Comparison of ENCODE assay signal across 2 cellular contexts in genomic region chr14:69097974-69098373, GRCh38.
TF ChIP-seq lines count a peak whose summit lies in the region.

No MANE protein-coding gene starts in this region.

TF ChIP-seq in WTC11, 78 proteins besides CTCF, POLR2A, EP300 and RAD21:
- TF ChIP-seq, protein P1, sequence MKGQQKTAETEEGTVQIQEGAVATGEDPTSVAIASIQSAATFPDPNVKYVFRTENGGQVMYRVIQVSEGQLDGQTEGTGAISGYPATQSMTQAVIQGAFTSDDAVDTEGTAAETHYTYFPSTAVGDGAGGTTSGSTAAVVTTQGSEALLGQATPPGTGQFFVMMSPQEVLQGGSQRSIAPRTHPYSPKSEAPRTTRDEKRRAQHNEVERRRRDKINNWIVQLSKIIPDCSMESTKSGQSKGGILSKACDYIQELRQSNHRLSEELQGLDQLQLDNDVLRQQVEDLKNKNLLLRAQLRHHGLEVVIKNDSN (CRISPR knock-in tag; IDR thresholded peaks at IDR 0.05): no peak
- TF ChIP-seq ETV6 (CRISPR knock-in tag; IDR thresholded peaks at IDR 0.05): no peak
- no peak for TF ChIP-seq TCF7 (CRISPR knock-in tag; IDR thresholded peaks at IDR 0.05; ENCODE audit: low read depth)
- TF ChIP-seq, protein P2, sequence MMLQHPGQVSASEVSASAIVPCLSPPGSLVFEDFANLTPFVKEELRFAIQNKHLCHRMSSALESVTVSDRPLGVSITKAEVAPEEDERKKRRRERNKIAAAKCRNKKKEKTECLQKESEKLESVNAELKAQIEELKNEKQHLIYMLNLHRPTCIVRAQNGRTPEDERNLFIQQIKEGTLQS (CRISPR knock-in tag; conservative IDR thresholded peaks at IDR 0.05): no peak
- no peak for TF ChIP-seq AR (CRISPR knock-in tag; IDR thresholded peaks at IDR 0.05)
- TF ChIP-seq NR3C1 (CRISPR knock-in tag; conservative IDR thresholded peaks at IDR 0.05; ENCODE audit: low read depth): no peak
- no peak for TF ChIP-seq FOXK1 (CRISPR knock-in tag; IDR thresholded peaks at IDR 0.05)
- TF ChIP-seq EMX1 (CRISPR knock-in tag; IDR thresholded peaks at IDR 0.05): no peak
- no peak for TF ChIP-seq ZSCAN18 (CRISPR knock-in tag; IDR thresholded peaks at IDR 0.05)
- no peak for TF ChIP-seq GRHL2 (CRISPR knock-in tag; IDR thresholded peaks at IDR 0.05; ENCODE audit: insufficient replicate concordance, severe bottlenecking)
- no peak for TF ChIP-seq ARID4B (CRISPR knock-in tag; IDR thresholded peaks at IDR 0.05; ENCODE audit: borderline replicate concordance)

TF ChIP-seq in GM12891, 5 proteins besides CTCF, POLR2A, EP300 and RAD21:
- TF ChIP-seq POLR2AphosphoS5 (IDR thresholded peaks at IDR 0.05; ENCODE audit: low read depth, low read length) (no peak), POU2F2 (IDR thresholded peaks at IDR 0.05; ENCODE audit: low read depth, low read length) (no peak), SPI1 (IDR thresholded peaks at IDR 0.05; ENCODE audit: low read depth, low read length) (no peak), PAX5 (IDR thresholded peaks at IDR 0.05; ENCODE audit: insufficient read depth, low read length, severe bottlenecking) (no peak), TAF1 (IDR thresholded peaks at IDR 0.05; ENCODE audit: low read depth, low read length) (no peak)
